ENCODE assay signal across 8 cellular contexts in the genomic region with DNA sequence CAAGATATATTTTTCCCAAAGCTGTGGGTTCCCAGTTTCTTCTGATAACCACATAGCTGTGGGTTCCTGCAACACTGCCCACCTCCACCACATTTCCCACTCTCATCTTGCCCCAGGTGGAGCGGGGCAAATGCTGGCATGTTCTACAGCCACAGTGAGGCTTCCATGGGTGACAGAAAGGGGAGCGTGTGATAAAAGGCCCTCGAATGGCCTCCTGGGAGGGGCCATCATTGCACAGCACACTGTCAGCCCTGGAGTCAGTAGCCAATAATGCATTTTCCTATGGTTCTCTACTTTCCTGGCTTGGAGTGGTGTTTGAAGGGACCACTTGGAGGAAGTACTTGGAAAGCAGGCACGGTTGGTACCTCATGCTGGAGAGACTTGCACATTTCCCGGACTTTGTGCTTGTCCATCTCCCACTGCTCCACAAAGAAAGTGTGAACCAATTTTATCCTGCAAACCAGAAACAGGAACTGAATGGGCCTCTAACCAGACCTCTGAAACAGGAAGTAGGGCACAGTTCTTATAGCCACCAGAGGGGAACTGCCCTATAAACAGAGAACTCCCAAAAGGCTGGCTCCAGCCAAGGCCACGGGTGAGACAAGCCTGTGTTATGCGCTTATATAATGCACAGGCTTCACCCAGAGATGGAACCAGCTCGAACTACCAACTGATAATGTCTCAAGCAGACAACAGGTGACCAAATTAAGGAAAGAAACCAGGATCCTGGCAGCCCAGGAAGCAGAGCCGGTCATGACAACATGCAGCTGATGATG. TPM values are rescaled to one million over a fixed set of nuclear protein-coding genes. Genes with fewer than 3 reads are reported as not detected.
DNase-seq lines count a peak whose midpoint lies in the region; ATAC-seq and TF ChIP-seq lines count a peak whose summit lies in the region.

No MANE protein-coding gene starts in this region.

- H3K9me3 ChIP-seq in T-helper 17 cell (ENCODE audit: control insufficient read depth, low read length, poor library complexity, severe bottlenecking) (no peaks in the 10 kb centered on the region), lung (ENCODE audit: control insufficient read depth in 2 of 2, insufficient read depth in 1 of 2, low read length in 1 of 2) (no peaks in the 10 kb centered on the region), WERI-Rb-1 (ENCODE audit: severe bottlenecking) (no peaks in the 10 kb centered on the region)

- peaks cover 15 to 25% of the 10 kb centered on the region in 2 donors for H3K4me1 ChIP-seq in lung (ENCODE audit: control insufficient read depth in 2 of 2, insufficient read depth in 2 of 2, low read length in 2 of 2)

- H3K27me3 Mint-ChIP-seq in activated T-cell treated with anti-CD3 and anti-CD28 coated beads, Interleukin-2, amount 50 U/mL, for 72 hours (ENCODE audit: low read depth): no peaks in the 10 kb centered on the region
- H3K27me3 Mint-ChIP-seq in T-helper 17 cell: no peaks in the 10 kb centered on the region

- no peaks in the 10 kb centered on the region for H3K9me3 Mint-ChIP-seq in activated T-cell treated with anti-CD3 and anti-CD28 coated beads, Interleukin-2, amount 50 U/mL, for 72 hours

- peak overlapping the region; percentile 13 to 45 for H3K27ac ChIP-seq in lung (ENCODE audit: low read depth in 1 of 2, low read length in 1 of 2)
- no peak overlapping the region for H3K27ac ChIP-seq in WERI-Rb-1

- no peak for DNase-seq in activated T-cell treated with anti-CD3 and anti-CD28 coated beads, Interleukin-2, amount 50 U/mL, for 72 hours
- no peak for DNase-seq in activated T-cell treated with anti-CD3 and anti-CD28 coated beads for 4 hours
- no peak for DNase-seq in T-helper 17 cell
- peak; percentile 47 for DNase-seq in lung (ENCODE audit: low spot score)
- no peak for DNase-seq in NCI-H2107 (lab: John Stamatoyannopoulos, UW)
- DNase-seq in NCI-H2081 (lab: John Stamatoyannopoulos, UW): no peak
- no peak for DNase-seq in WERI-Rb-1

- TF ChIP-seq CTCF in lung (IDR thresholded peaks at IDR 0.05; ENCODE audit: control extremely low read depth, extremely low read depth) (no peak), WERI-Rb-1 (IDR thresholded peaks at IDR 0.05; ENCODE audit: low read depth, low read length) (no peak)

- H3K4me3 Mint-ChIP-seq in activated T-cell treated with anti-CD3 and anti-CD28 coated beads, Interleukin-2, amount 50 U/mL, for 72 hours: peak overlapping the region; percentile 56 to 94
- peak overlapping the region; percentile 87 for H3K4me3 Mint-ChIP-seq in T-helper 17 cell

- ATAC-seq in activated T-cell treated with anti-CD3 and anti-CD28 coated beads, Interleukin-2, amount 50 U/mL, for 72 hours (replicated peaks in 1 of 2): no peak
- peak; percentile 69 for ATAC-seq in HG03066 (IDR thresholded peaks at IDR 0.05; ENCODE audit: low read depth, unreplicated experiment)
- peak; percentile 62 for ATAC-seq in T-helper 17 cell
- ATAC-seq in lung (ENCODE audit: insufficient read depth, low FRiP score): peak; percentile 31

- H3K27ac Mint-ChIP-seq in activated T-cell treated with anti-CD3 and anti-CD28 coated beads, Interleukin-2, amount 50 U/mL, for 72 hours: peak overlapping the region; percentile 66
- H3K27ac Mint-ChIP-seq in T-helper 17 cell: peak overlapping the region; percentile 96

- H3K27me3 ChIP-seq in lung (ENCODE audit: control insufficient read depth, insufficient read depth) (no peaks in the 10 kb centered on the region), WERI-Rb-1 (ENCODE audit: insufficient read depth, low read depth, severe bottlenecking) (no peaks in the 10 kb centered on the region)

- H3K4me3 ChIP-seq in lung (no peak overlapping the region), WERI-Rb-1 (ENCODE audit: low read depth, low read length) (no peak overlapping the region)

- 25 to 58% methylated on average over 9 of the region's 9 CpGs for WGBS in lung, 2 donors

- no peaks in the 10 kb centered on the region for H3K36me3 ChIP-seq in lung (ENCODE audit: control insufficient read depth in 2 of 2, insufficient read depth in 2 of 2, low read length in 2 of 2)
- no peaks in the 10 kb centered on the region for H3K36me3 ChIP-seq in WERI-Rb-1

- peaks cover 68% of the 10 kb centered on the region for H3K4me1 Mint-ChIP-seq in activated T-cell treated with anti-CD3 and anti-CD28 coated beads, Interleukin-2, amount 50 U/mL, for 72 hours (ENCODE audit: low read depth)
- H3K4me1 Mint-ChIP-seq in T-helper 17 cell: peaks cover 59% of the 10 kb centered on the region

- H3K36me3 Mint-ChIP-seq in activated T-cell treated with anti-CD3 and anti-CD28 coated beads, Interleukin-2, amount 50 U/mL, for 72 hours (ENCODE audit: insufficient read depth in 2 of 2): peaks cover 3 to 7% of the 10 kb centered on the region in 2 donors
- no peaks in the 10 kb centered on the region for H3K36me3 Mint-ChIP-seq in T-helper 17 cell (ENCODE audit: low read depth)

RNA-seq across cellular contexts. Expression of gene MAP3K5, which starts 8.6 kb away (rescaled TPM):
- total RNA-seq in activated T-cell treated with anti-CD3 and anti-CD28 coated beads, Interleukin-2, amount 50 U/mL, for 72 hours: 10 to 100 TPM; 12.8 to 18.5 TPM
- 10 to 100 TPM; 35.6 to 40.3 TPM for total RNA-seq in T-helper 17 cell
- total RNA-seq in lung: 10 to 100 TPM; 25.5 to 28.3 TPM
- 10 to 100 TPM in 1 of 2 donors, 1 to 10 TPM in 1; 7.5 to 20.1 TPM for polyA plus RNA-seq in lung

RNA-seq across cellular contexts. Expression of gene PEX7, which starts 38.7 kb away (rescaled TPM):
- 1 to 10 TPM; 3.8 to 4.9 TPM for total RNA-seq in activated T-cell treated with anti-CD3 and anti-CD28 coated beads, Interleukin-2, amount 50 U/mL, for 72 hours
- 1 to 10 TPM; 3.2 to 3.7 TPM for total RNA-seq in T-helper 17 cell
- 10 to 100 TPM in 1 of 2 donors, 1 to 10 TPM in 1; 9.6 to 12.5 TPM for total RNA-seq in lung
- polyA plus RNA-seq in lung: 1 to 10 TPM; 4.8 to 9.5 TPM

Comparison
In these comparisons a context has a peak if more than half of its experiments do, and no peak if none do; other contexts are left out.
1. ATAC-seq: peak in HG03066 (single experiment), T-helper 17 cell (single experiment) and lung (single experiment); none in activated T-cell treated with anti-CD3 and anti-CD28 coated beads, Interleukin-2, amount 50 U/mL, for 72 hours (0 of 2).